Comparison of ENCODE assay signal across 8 cellular contexts in genomic region chr15:39934415-39935044, GRCh38. TPM values are rescaled to one million over a fixed set of nuclear protein-coding genes. Genes with fewer than 3 reads are reported as not detected.
A peak's percentile ranks its signal among the peaks of the same experiment; 100 is the strongest.
DNase-seq lines count a peak whose midpoint lies in the region; ATAC-seq and TF ChIP-seq lines count a peak whose summit lies in the region.

No MANE protein-coding gene starts in this region.

- peak overlapping the region; percentile 76 for H2AFZ ChIP-seq in DND-41 (ENCODE audit: low read depth, low read length)

- peak; percentile 25 for DNase-seq in DND-41
- no peak for DNase-seq in activated T-helper 1 cell treated with anti-CD3 and anti-CD28 coated beads, Interleukin-12 subunit alpha, Interleukin-12 subunit beta, Interleukin-2, Interleukin-4 antibody, amounts not matched to agents 30 ng/mL and 10 ng/mL and 1 ng/mL, durations not matched to agents 14 hours and 24 hours and 36 hours (ENCODE audit: low spot score)
- peak in 1 of 2 donors; percentile 15 for DNase-seq in cardiac muscle cell (ENCODE audit: low read depth in 1 of 2, low spot score in 1 of 2)
- peak; percentile 38 for DNase-seq in pons (ENCODE audit: low spot score)

- H3K27me3 ChIP-seq in DND-41 (ENCODE audit: insufficient read depth, low read length, poor library complexity) (no peaks in the 10 kb centered on the region), cardiac muscle cell (no peaks in the 10 kb centered on the region)

- H3K36me3 Mint-ChIP-seq in activated T-helper 1 cell treated with anti-CD3 and anti-CD28 coated beads, Interleukin-12 subunit alpha, Interleukin-12 subunit beta, Interleukin-2, Interleukin-4 antibody, amounts not matched to agents 30 ng/mL and 10 ng/mL and 1 ng/mL, durations not matched to agents 14 hours and 24 hours and 36 hours (ENCODE audit: low read depth): peaks cover 19% of the 10 kb centered on the region

- peaks cover 49% of the 10 kb centered on the region for H3K4me1 Mint-ChIP-seq in activated T-helper 1 cell treated with anti-CD3 and anti-CD28 coated beads, Interleukin-12 subunit alpha, Interleukin-12 subunit beta, Interleukin-2, Interleukin-4 antibody, amounts not matched to agents 30 ng/mL and 10 ng/mL and 1 ng/mL, durations not matched to agents 14 hours and 24 hours and 36 hours (ENCODE audit: low read depth)

- H3K27me3 Mint-ChIP-seq in activated T-helper 1 cell treated with anti-CD3 and anti-CD28 coated beads, Interleukin-12 subunit alpha, Interleukin-12 subunit beta, Interleukin-2, Interleukin-4 antibody, amounts not matched to agents 30 ng/mL and 10 ng/mL and 1 ng/mL, durations not matched to agents 14 hours and 24 hours and 36 hours (ENCODE audit: insufficient read depth): no peaks in the 10 kb centered on the region

- intact Hi-C loops in activated T-helper 1 cell treated with anti-CD3 and anti-CD28 coated beads, Interleukin-12 subunit alpha, Interleukin-12 subunit beta, Interleukin-2, Interleukin-4 antibody, amounts not matched to agents 30 ng/mL and 10 ng/mL and 1 ng/mL, durations not matched to agents 14 hours and 24 hours and 36 hours (cut with micrococcal nuclease): loop anchor here (1.0 to 5.0 kb wide), 9 partner anchors 9 to 1482 kb away; partner anchors contain the start of genes BMF, BUB1B, FAM98B and FSIP1

- H3K27ac Mint-ChIP-seq in activated T-helper 1 cell treated with anti-CD3 and anti-CD28 coated beads, Interleukin-12 subunit alpha, Interleukin-12 subunit beta, Interleukin-2, Interleukin-4 antibody, amounts not matched to agents 30 ng/mL and 10 ng/mL and 1 ng/mL, durations not matched to agents 14 hours and 24 hours and 36 hours: peak overlapping the region; percentile 84

- peaks cover 29% of the 10 kb centered on the region for H3K79me2 ChIP-seq in DND-41 (ENCODE audit: insufficient read depth, low read length)

- peak overlapping the region; percentile 93 for H3K9ac ChIP-seq in DND-41 (ENCODE audit: low read depth, low read length)

- peak overlapping the region; percentile 94 for H3K4me3 Mint-ChIP-seq in activated T-helper 1 cell treated with anti-CD3 and anti-CD28 coated beads, Interleukin-12 subunit alpha, Interleukin-12 subunit beta, Interleukin-2, Interleukin-4 antibody, amounts not matched to agents 30 ng/mL and 10 ng/mL and 1 ng/mL, durations not matched to agents 14 hours and 24 hours and 36 hours

- H3K9me3 ChIP-seq in DND-41 (ENCODE audit: insufficient read depth, low read length, severe bottlenecking): no peaks in the 10 kb centered on the region
- no peaks in the 10 kb centered on the region for H3K9me3 ChIP-seq in cardiac muscle cell (ENCODE audit: low read depth)

- H3K4me3 ChIP-seq in DND-41 (ENCODE audit: low read depth in 1 of 2, low read length in 2 of 2) (peak overlapping the region; percentile 91), cardiac muscle cell (peak overlapping the region; percentile 73)

- ATAC-seq in DND-41 (ENCODE audit: insufficient read depth, low read depth) (peak; percentile 17; the same call in 2 of the 3 replicates), HG03103 (IDR thresholded peaks at IDR 0.05; ENCODE audit: low read depth, unreplicated experiment) (peak; percentile 2), HG03565 (IDR thresholded peaks at IDR 0.05; ENCODE audit: unreplicated experiment) (no peak), GM19455 (IDR thresholded peaks at IDR 0.05; ENCODE audit: unreplicated experiment) (no peak), GM18867 (IDR thresholded peaks at IDR 0.05; ENCODE audit: unreplicated experiment) (no peak)

- no peaks in the 10 kb centered on the region for H4K20me1 ChIP-seq in DND-41 (ENCODE audit: insufficient read depth, low read length)

- TF ChIP-seq CTCF in DND-41 (IDR thresholded peaks at IDR 0.05; ENCODE audit: borderline replicate concordance, extremely low read depth, low read length, poor library complexity, severe bottlenecking) (no peak), cardiac muscle cell (IDR thresholded peaks at IDR 0.05; ENCODE audit: low read depth, low read length) (no peak)

- peak overlapping the region; percentile 93 for H3K27ac ChIP-seq in DND-41 (ENCODE audit: low read length)
- H3K27ac ChIP-seq in cardiac muscle cell: peak overlapping the region; percentile 70

- H3K36me3 ChIP-seq in DND-41 (ENCODE audit: insufficient read depth, low read length): peaks cover 3% of the 10 kb centered on the region; the same call in 1 of the 2 replicates
- H3K36me3 ChIP-seq in cardiac muscle cell: no peaks in the 10 kb centered on the region

- H3K9me3 Mint-ChIP-seq in activated T-helper 1 cell treated with anti-CD3 and anti-CD28 coated beads, Interleukin-12 subunit alpha, Interleukin-12 subunit beta, Interleukin-2, Interleukin-4 antibody, amounts not matched to agents 30 ng/mL and 10 ng/mL and 1 ng/mL, durations not matched to agents 14 hours and 24 hours and 36 hours: no peaks in the 10 kb centered on the region

- H3K4me2 ChIP-seq in DND-41 (ENCODE audit: insufficient read depth, low read length): peak overlapping the region; percentile 70

- peaks cover 41% of the 10 kb centered on the region for H3K4me1 ChIP-seq in DND-41 (ENCODE audit: insufficient read depth, low read length)
- peaks cover 6% of the 10 kb centered on the region for H3K4me1 ChIP-seq in cardiac muscle cell (ENCODE audit: low read depth)

RNA-seq across cellular contexts. Expression of gene EIF2AK4, which starts 0.6 kb away (rescaled TPM):
- total RNA-seq in activated T-helper 1 cell treated with anti-CD3 and anti-CD28 coated beads, Interleukin-12 subunit alpha, Interleukin-12 subunit beta, Interleukin-2, Interleukin-4 antibody, amounts not matched to agents 30 ng/mL and 10 ng/mL and 1 ng/mL, durations not matched to agents 14 hours and 24 hours and 36 hours: 51.5 and 54.2 TPM in 2 replicates
- total RNA-seq in cardiac muscle cell: 41.4 and 54.7 TPM in 2 replicates
- polyA plus RNA-seq in cardiac muscle cell: 60.6 and 74.9 TPM in 2 replicates

RNA-seq across cellular contexts. Expression of gene GPR176, which starts 14.5 kb away (rescaled TPM):
- total RNA-seq in activated T-helper 1 cell treated with anti-CD3 and anti-CD28 coated beads, Interleukin-12 subunit alpha, Interleukin-12 subunit beta, Interleukin-2, Interleukin-4 antibody, amounts not matched to agents 30 ng/mL and 10 ng/mL and 1 ng/mL, durations not matched to agents 14 hours and 24 hours and 36 hours: 0.23 and 0.34 TPM in 2 replicates
- 3.2 and 5.6 TPM in 2 replicates for total RNA-seq in cardiac muscle cell
- polyA plus RNA-seq in cardiac muscle cell: 1.4 and 5.9 TPM in 2 replicates

Comparison
In these comparisons a context has a peak if more than half of its experiments do, and no peak if none do; other contexts are left out.
1. ATAC-seq: peak in DND-41 (single experiment) and HG03103 (single experiment); none in HG03565 (single experiment), GM19455 (single experiment) and GM18867 (single experiment).